ENCODE assay signal across 30 cellular contexts in the genomic region with DNA sequence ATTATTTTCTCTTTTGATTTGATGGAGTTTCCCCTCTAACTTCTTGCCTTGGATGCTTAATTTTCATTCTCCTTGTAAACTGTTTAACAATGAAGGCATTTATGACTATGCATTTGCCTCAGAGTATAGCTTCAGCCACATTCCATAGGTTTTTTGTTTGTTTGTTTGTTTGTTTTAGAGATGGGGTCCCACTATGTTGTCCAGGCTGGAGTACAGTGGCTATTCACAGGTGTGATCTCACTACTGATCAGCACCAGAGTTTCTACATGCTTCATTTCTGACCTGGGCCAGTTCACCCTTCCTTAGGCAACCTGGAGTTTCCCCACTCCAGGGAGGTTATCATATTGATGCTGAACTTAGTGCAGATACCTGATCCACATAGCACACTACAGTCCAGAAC. TPM values are rescaled to one million over a fixed set of nuclear protein-coding genes. Genes with fewer than 3 reads are reported as not detected.
A peak's percentile ranks its signal among the peaks of the same experiment; 100 is the strongest.
DNase-seq lines count a peak whose midpoint lies in the region; ATAC-seq and TF ChIP-seq lines count a peak whose summit lies in the region.
"Had no signal": no experiment of that assay in that cellular context is flagged by ENCODE, and none has a peak within 500 bp of the region (broad histone marks: within the 10 kb centered on the region; RNA-seq: fewer than 3 reads in every experiment).

No MANE protein-coding gene starts in this region.

- no peak overlapping the region for H3K4me3 ChIP-seq in HEK293 (ENCODE audit: low read depth, low read length)
- H3K4me3 ChIP-seq in trophoblast cell (ENCODE audit: low read depth, low read length) = no peak overlapping the region
- H3K4me3 ChIP-seq in colonic mucosa = no peak overlapping the region
- H3K4me3 ChIP-seq: ovary, skin epidermis, testis, uterus had no signal

- H3K4ac ChIP-seq in trophoblast cell (ENCODE audit: low read depth, low read length) = peak overlapping the region; percentile 84

- POLR2A ChIA-PET in HEK293 (lab: Yijun Ruan, JAX) = no interaction called here

- CTCF ChIA-PET in HEK293 (lab: Yijun Ruan, JAX) = no interaction called here

- H3K9ac ChIP-seq in trophoblast cell (ENCODE audit: low read length) (no peak overlapping the region), colonic mucosa (ENCODE audit: low read depth in 2 of 2, low read length in 2 of 2) (no peak overlapping the region)

- H3K4me2 ChIP-seq in trophoblast cell (ENCODE audit: low read length) = no peak overlapping the region

- no peak for DNase-seq in chondrocyte (ENCODE audit: low spot score)
- no peak for DNase-seq in trophoblast cell
- DNase-seq in central memory CD4-positive, alpha-beta T cell = no peak
- no peak for DNase-seq in colonic mucosa
- DNase-seq: activated CD4-positive, alpha-beta T cell treated with anti-CD3 and anti-CD28 coated beads, Interleukin-2, amount 50 U/mL, for 4 hours; activated CD4-positive, CD25-positive, alpha-beta regulatory T cell; activated gamma-delta T cell treated with Interleukin-2 at 50 U/mL for 16 hours; activated T-cell treated with anti-CD3 and anti-CD28 coated beads, Interleukin-2, amount 50 U/mL, for 48 hours; Calu3; DMS79; effector CD8-positive, alpha-beta T cell; GDM1; immature natural killer cell; KBM-7; left colon; MG63; NCI-H1105 treated with DMSO at 0.1 percent for 48 hours; NCI-H1930; NCI-H510A treated with DMSO at 0.1 percent for 48 hours; ovary; retina; stimulated activated naive CD4-positive, alpha-beta T cell; T-cell; testis; uterus had no signal

- H3K9me3 ChIP-seq in HEK293 (ENCODE audit: control insufficient read depth, insufficient read depth, low read depth, low read length) (no peaks in the 10 kb centered on the region), trophoblast cell (ENCODE audit: insufficient read depth, low read depth, low read length) (no peaks in the 10 kb centered on the region), colonic mucosa (no peaks in the 10 kb centered on the region)
- H3K9me3 ChIP-seq: MG63, ovary, testis, uterus had no signal

- no peak overlapping the region for H2BK12ac ChIP-seq in trophoblast cell (ENCODE audit: low read length)

- H2AFZ ChIP-seq in trophoblast cell (ENCODE audit: insufficient read depth, low read length, poor library complexity) = no peak overlapping the region

- H3K36me3 ChIP-seq in HEK293 (ENCODE audit: control insufficient read depth in 2 of 2, insufficient read depth in 1 of 2, low read length in 2 of 2) (no peaks in the 10 kb centered on the region), trophoblast cell (ENCODE audit: control insufficient read depth in 1 of 2, insufficient read depth in 2 of 2, low read length in 2 of 2) (peaks cover 0 to 5% of the 10 kb centered on the region in 2 experiments), colonic mucosa (no peaks in the 10 kb centered on the region)
- H3K36me3 ChIP-seq: MG63, ovary, uterus had no signal

- H3K79me1 ChIP-seq in trophoblast cell (ENCODE audit: low read length) = peaks cover 5% of the 10 kb centered on the region

- peaks cover 57% of the 10 kb centered on the region for H3K4me1 Mint-ChIP-seq in chondrocyte (ENCODE audit: low read depth)

- ATAC-seq in GM19397 (IDR thresholded peaks at IDR 0.05; ENCODE audit: unreplicated experiment) = no peak
- ATAC-seq: left colon, T-cell had no signal

- no peak overlapping the region for H2BK5ac ChIP-seq in trophoblast cell (ENCODE audit: low read depth, low read length, poor library complexity)

- H3K27ac ChIP-seq in C4-2B (peak overlapping the region; percentile 43; the same call in 1 of the 2 replicates), HEK293 (ENCODE audit: extremely low read depth, low read depth, low read length) (no peak overlapping the region), trophoblast cell (ENCODE audit: low read depth, low read length) (no peak overlapping the region), colonic mucosa (no peak overlapping the region)
- H3K27ac ChIP-seq: epithelial cell of prostate, ovary, testis, uterus had no signal

- no peak overlapping the region for H3K4me3 Mint-ChIP-seq in chondrocyte (ENCODE audit: unreplicated experiment)

- no peak overlapping the region for H4K12ac ChIP-seq in trophoblast cell (ENCODE audit: low read depth, low read length)

- H3K23ac ChIP-seq in trophoblast cell (ENCODE audit: low read length) = no peak overlapping the region

- TF ChIP-seq CTCF in C4-2B (conservative IDR thresholded peaks at IDR 0.05) (no peak), HEK293 (tag by site-specific recombination; IDR thresholded peaks at IDR 0.05) (no peak), chondrocyte (IDR thresholded peaks at IDR 0.05) (no peak), colonic mucosa (IDR thresholded peaks at IDR 0.05) (no peak)

- no peaks in the 10 kb centered on the region for H3K27me3 Mint-ChIP-seq in chondrocyte (ENCODE audit: low read depth)
- H3K27me3 Mint-ChIP-seq: T-cell had no signal

- peak overlapping the region; percentile 52 for H3K27ac Mint-ChIP-seq in chondrocyte (ENCODE audit: unreplicated experiment)
- H3K27ac Mint-ChIP-seq: immature natural killer cell, T-cell had no signal

- no peak overlapping the region for H3K14ac ChIP-seq in trophoblast cell (ENCODE audit: low read length)

- no peaks in the 10 kb centered on the region for H3K9me3 Mint-ChIP-seq in chondrocyte (ENCODE audit: low read depth)
- H3K9me3 Mint-ChIP-seq: immature natural killer cell, T-cell had no signal

- H2AK5ac ChIP-seq in trophoblast cell (ENCODE audit: low read length) = no peak overlapping the region

- peak overlapping the region; percentile 30 for H3K18ac ChIP-seq in trophoblast cell (ENCODE audit: low read length)

- H2BK120ac ChIP-seq in trophoblast cell (ENCODE audit: insufficient read depth, low read length, poor library complexity) = no peak overlapping the region

- H4K91ac ChIP-seq in trophoblast cell (ENCODE audit: low read depth, low read length) = no peak overlapping the region

- intact Hi-C loops in colonic mucosa (cut with DNase I) = loop anchor here (10.0 kb wide), 1 partner anchor 113 kb away; a partner anchor contains a TSS

- H3K27me3 ChIP-seq in trophoblast cell (ENCODE audit: insufficient read depth, low read length) (no peaks in the 10 kb centered on the region), colonic mucosa (no peaks in the 10 kb centered on the region)
- H3K27me3 ChIP-seq: MG63, ovary, testis, uterus had no signal

- H3K4me1 ChIP-seq in HEK293 (ENCODE audit: control insufficient read depth, insufficient read depth, low read length) (peaks cover 13% of the 10 kb centered on the region; the same call in 1 of the 2 replicates), trophoblast cell (ENCODE audit: control insufficient read depth in 1 of 2, insufficient read depth in 2 of 2, low read length in 2 of 2) (no peaks in the 10 kb centered on the region), colonic mucosa (no peaks in the 10 kb centered on the region)

- H4K8ac ChIP-seq in trophoblast cell (ENCODE audit: low read depth, low read length) = no peak overlapping the region

- H3K79me2 ChIP-seq in trophoblast cell (ENCODE audit: control insufficient read depth, insufficient read depth, low read length, poor library complexity) = peaks cover 11% of the 10 kb centered on the region

- H3K36me3 Mint-ChIP-seq in chondrocyte (ENCODE audit: low read depth) = no peaks in the 10 kb centered on the region
- H3K36me3 Mint-ChIP-seq: immature natural killer cell had no signal

TF ChIP-seq in HEK293, 187 proteins besides CTCF, POLR2A, EP300 and RAD21:
- TF ChIP-seq ZNF555 (tag by site-specific recombination; conservative IDR thresholded peaks at IDR 0.05) = no peak
- no peak for TF ChIP-seq ZNF558 (tag by site-specific recombination; IDR thresholded peaks at IDR 0.05)
- peak; percentile 64 for TF ChIP-seq ZNF121 (tag by site-specific recombination; IDR thresholded peaks at IDR 0.05)
- no peak for TF ChIP-seq ZFHX2 (tag by site-specific recombination; conservative IDR thresholded peaks at IDR 0.05)

RNA-seq across cellular contexts. Expression of a gene that starts 4.1 kb away (rescaled TPM):
- total RNA-seq in chondrocyte (54.3 to 78.5 TPM (median 55.3 TPM) in 3 replicates), colonic mucosa (10 to 100 TPM; 26.9 to 45.2 TPM)
- polyA plus RNA-seq in trophoblast cell (2013) = 29.4 and 32.9 TPM in 2 replicates
